ENCODE assay signal across 32 cellular contexts in genomic region chr15:29708519-29708918, GRCh38.
"Had no signal": no experiment of that assay in that cellular context is flagged by ENCODE, and none has a peak within 500 bp of the region (broad histone marks: within the 10 kb centered on the region; RNA-seq: fewer than 3 reads in every experiment).

No MANE protein-coding gene starts in this region.

- H3K4me1 ChIP-seq: gastrocnemius medialis, pancreas, prostate gland, sigmoid colon, uterus had no signal

- H3K27me3 ChIP-seq: gastrocnemius medialis, pancreas, sigmoid colon, uterus had no signal

- H3K4me3 Mint-ChIP-seq: activated CD4-positive, alpha-beta T cell treated with anti-CD3 and anti-CD28 coated beads, Interleukin-2, amount 10 ng/mL, durations not matched to agents 7 days and 5 days; activated CD8-positive, alpha-beta memory T cell treated with anti-CD3 and anti-CD28 coated beads, Interleukin-2, amount 10 ng/mL, durations not matched to agents 7 days and 5 days; activated CD8-positive, alpha-beta T cell treated with anti-CD3 and anti-CD28 coated beads, Interleukin-2, amount 10 ng/mL, durations not matched to agents 7 days and 5 days; activated T-cell treated with anti-CD3 and anti-CD28 coated beads, Interleukin-2, amount 50 U/mL, for 72 hours; memory B cell; naive thymus-derived CD4-positive, alpha-beta T cell; stimulated activated effector memory CD8-positive, alpha-beta T cell treated with anti-CD3 and anti-CD28 coated beads, Interleukin-12 subunit alpha, Interleukin-12 subunit beta, amount 100 ng/mL, for 72 hours; stimulated activated naive CD8-positive, alpha-beta T cell treated with anti-CD3 and anti-CD28 coated beads, Interleukin-15, Interleukin-2, amounts not matched to agents 100 ng/mL and 50 ng/mL, for 24 hours; T-helper 17 cell; type B pancreatic cell; WTC11 had no signal

- H3K27ac ChIP-seq: gastrocnemius medialis, pancreas, prostate gland, sigmoid colon, thoracic aorta, uterus had no signal

- H3K36me3 ChIP-seq: uterus had no signal

- DNase-seq: activated CD4-positive, alpha-beta T cell treated with anti-CD3 and anti-CD28 coated beads for 1 hour; activated CD4-positive, alpha-beta T cell treated with anti-CD3 and anti-CD28 coated beads, Interleukin-2, amount 10 ng/mL, durations not matched to agents 7 days and 5 days; activated CD8-positive, alpha-beta memory T cell treated with anti-CD3 and anti-CD28 coated beads, Interleukin-2, amount 10 ng/mL, durations not matched to agents 7 days and 5 days; activated CD8-positive, alpha-beta T cell treated with anti-CD3 and anti-CD28 coated beads, Interleukin-2, amount 10 ng/mL, durations not matched to agents 7 days and 5 days; activated naive CD4-positive, alpha-beta T cell; activated T-cell treated with anti-CD3 and anti-CD28 coated beads, Interleukin-2, amount 50 U/mL, for 72 hours; anterior cingulate cortex; effector CD8-positive, alpha-beta T cell; gastrocnemius medialis; hippocampal formation; left cardiac atrium; midbrain; naive thymus-derived CD4-positive, alpha-beta T cell; pancreas; retina; sigmoid colon; small intestine; stimulated activated CD4-positive, alpha-beta T cell treated with anti-CD3 and anti-CD28 coated beads, Interleukin-4, amount 100 ng/mL, for 24 hours; T-helper 17 cell; T1000; uterus had no signal

- H3K27ac Mint-ChIP-seq: activated CD4-positive, alpha-beta T cell treated with anti-CD3 and anti-CD28 coated beads, Interleukin-2, amount 10 ng/mL, durations not matched to agents 7 days and 5 days; activated CD8-positive, alpha-beta memory T cell treated with anti-CD3 and anti-CD28 coated beads, Interleukin-2, amount 10 ng/mL, durations not matched to agents 7 days and 5 days; activated CD8-positive, alpha-beta T cell treated with anti-CD3 and anti-CD28 coated beads, Interleukin-2, amount 10 ng/mL, durations not matched to agents 7 days and 5 days; activated naive CD4-positive, alpha-beta T cell treated with anti-CD3 and anti-CD28 coated beads, Interleukin-2, amount 50 U/mL, for 72 hours; activated T-cell treated with anti-CD3 and anti-CD28 coated beads, Interleukin-2, amount 50 U/mL, for 72 hours; memory B cell; naive thymus-derived CD4-positive, alpha-beta T cell; stimulated activated effector memory CD8-positive, alpha-beta T cell treated with anti-CD3 and anti-CD28 coated beads, Interleukin-12 subunit alpha, Interleukin-12 subunit beta, amount 100 ng/mL, for 72 hours; stimulated activated naive CD8-positive, alpha-beta T cell treated with anti-CD3 and anti-CD28 coated beads, Interleukin-15, Interleukin-2, amounts not matched to agents 100 ng/mL and 50 ng/mL, for 24 hours; T-helper 17 cell; type B pancreatic cell; WTC11 had no signal

- H3K9me3 Mint-ChIP-seq: activated CD4-positive, alpha-beta T cell treated with anti-CD3 and anti-CD28 coated beads, Interleukin-2, amount 10 ng/mL, durations not matched to agents 7 days and 5 days; activated naive CD4-positive, alpha-beta T cell treated with anti-CD3 and anti-CD28 coated beads, Interleukin-2, amount 50 U/mL, for 72 hours; activated T-cell treated with anti-CD3 and anti-CD28 coated beads, Interleukin-2, amount 50 U/mL, for 72 hours; memory B cell; stimulated activated effector memory CD8-positive, alpha-beta T cell treated with anti-CD3 and anti-CD28 coated beads, Interleukin-12 subunit alpha, Interleukin-12 subunit beta, amount 100 ng/mL, for 72 hours; stimulated activated naive CD8-positive, alpha-beta T cell treated with anti-CD3 and anti-CD28 coated beads, Interleukin-15, Interleukin-2, amounts not matched to agents 100 ng/mL and 50 ng/mL, for 24 hours; type B pancreatic cell; WTC11 had no signal

- FAIRE-seq: bronchial epithelial cell, colon, keratinocyte, pancreas, small intestine had no signal

- H3K4me3 ChIP-seq: gastrocnemius medialis, pancreas, prostate gland, sigmoid colon, thoracic aorta, uterus had no signal

- H3K36me3 Mint-ChIP-seq: activated CD8-positive, alpha-beta memory T cell treated with anti-CD3 and anti-CD28 coated beads, Interleukin-2, amount 10 ng/mL, durations not matched to agents 7 days and 5 days; activated naive CD4-positive, alpha-beta T cell treated with anti-CD3 and anti-CD28 coated beads, Interleukin-2, amount 50 U/mL, for 72 hours; memory B cell; naive thymus-derived CD4-positive, alpha-beta T cell; stimulated activated effector memory CD8-positive, alpha-beta T cell treated with anti-CD3 and anti-CD28 coated beads, Interleukin-12 subunit alpha, Interleukin-12 subunit beta, amount 100 ng/mL, for 72 hours had no signal

- H3K9me3 ChIP-seq: gastrocnemius medialis, pancreas, prostate gland, sigmoid colon, thoracic aorta, uterus had no signal

- H3K27me3 Mint-ChIP-seq: memory B cell; stimulated activated naive CD8-positive, alpha-beta T cell treated with anti-CD3 and anti-CD28 coated beads, Interleukin-15, Interleukin-2, amounts not matched to agents 100 ng/mL and 50 ng/mL, for 24 hours; type B pancreatic cell had no signal

- ATAC-seq: activated CD8-positive, alpha-beta memory T cell treated with anti-CD3 and anti-CD28 coated beads, Interleukin-2, amount 10 ng/mL, durations not matched to agents 7 days and 5 days; activated CD8-positive, alpha-beta T cell treated with anti-CD3 and anti-CD28 coated beads, Interleukin-2, amount 10 ng/mL, durations not matched to agents 7 days and 5 days; activated naive CD4-positive, alpha-beta T cell treated with anti-CD3 and anti-CD28 coated beads, Interleukin-2, amount 50 U/mL, for 72 hours; activated T-cell treated with anti-CD3 and anti-CD28 coated beads, Interleukin-2, amount 50 U/mL, for 72 hours; gastrocnemius medialis; naive thymus-derived CD4-positive, alpha-beta T cell; pancreas; stimulated activated effector memory CD8-positive, alpha-beta T cell treated with anti-CD3 and anti-CD28 coated beads, Interleukin-12 subunit alpha, Interleukin-12 subunit beta, amount 100 ng/mL, for 72 hours; T-helper 17 cell; WTC11 had no signal

- H3K4me1 Mint-ChIP-seq: activated CD4-positive, alpha-beta T cell treated with anti-CD3 and anti-CD28 coated beads, Interleukin-2, amount 10 ng/mL, durations not matched to agents 7 days and 5 days; activated CD8-positive, alpha-beta memory T cell treated with anti-CD3 and anti-CD28 coated beads, Interleukin-2, amount 10 ng/mL, durations not matched to agents 7 days and 5 days; memory B cell; naive thymus-derived CD4-positive, alpha-beta T cell; stimulated activated effector memory CD8-positive, alpha-beta T cell treated with anti-CD3 and anti-CD28 coated beads, Interleukin-12 subunit alpha, Interleukin-12 subunit beta, amount 100 ng/mL, for 72 hours; T-helper 17 cell; WTC11 had no signal
